In the genomic region with DNA sequence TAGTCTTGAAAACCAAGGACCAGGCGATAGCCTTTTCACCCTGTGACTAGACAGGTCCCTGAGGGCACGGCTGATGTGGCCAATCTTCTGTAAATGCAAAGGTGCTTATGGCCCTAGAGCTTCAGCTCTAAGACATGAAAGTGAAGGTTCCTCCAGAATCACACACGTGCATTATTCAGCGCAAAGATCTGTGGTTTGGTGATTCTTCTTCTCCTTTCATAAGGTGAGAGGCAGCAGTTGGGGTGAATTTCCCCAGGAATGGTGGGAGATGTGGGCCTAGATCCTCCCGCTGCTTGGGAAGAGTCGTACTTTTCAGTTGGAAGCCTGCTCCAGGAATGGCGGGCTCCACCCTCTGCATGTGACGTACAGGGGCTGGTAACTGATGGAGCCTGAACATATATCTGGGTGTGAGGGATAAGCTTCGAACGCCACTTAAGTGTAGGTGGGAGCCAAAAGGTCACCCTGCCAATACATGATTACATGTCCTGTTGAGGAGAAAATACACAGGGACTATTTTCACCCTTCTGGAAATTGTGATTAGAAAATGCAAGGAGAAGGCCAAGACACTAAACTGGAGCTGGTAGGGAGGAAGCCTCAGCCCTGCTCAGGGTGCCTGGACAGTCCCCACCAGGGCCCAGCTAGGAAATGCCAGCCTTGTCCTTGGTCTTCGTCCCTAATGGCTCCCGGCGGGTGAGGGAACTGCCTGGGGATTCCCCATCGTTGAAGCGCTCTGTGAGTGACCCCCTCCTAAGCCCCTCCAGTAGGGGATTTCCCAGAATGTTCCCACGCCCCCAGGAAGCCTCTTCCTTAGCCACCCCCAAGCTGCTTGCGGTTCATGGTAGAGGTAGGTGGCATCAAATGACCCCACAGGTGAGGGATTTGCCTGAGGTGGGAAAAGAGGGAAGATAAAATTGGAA, we compare ENCODE assay signal across 1 cellular context.
TF ChIP-seq lines count a peak whose summit lies in the region.

No MANE protein-coding gene starts in this region.

TF ChIP-seq in HepG2, 621 proteins besides CTCF, POLR2A, EP300 and RAD21 (continued from another document and continues in another):
- TF ChIP-seq, protein P1, sequence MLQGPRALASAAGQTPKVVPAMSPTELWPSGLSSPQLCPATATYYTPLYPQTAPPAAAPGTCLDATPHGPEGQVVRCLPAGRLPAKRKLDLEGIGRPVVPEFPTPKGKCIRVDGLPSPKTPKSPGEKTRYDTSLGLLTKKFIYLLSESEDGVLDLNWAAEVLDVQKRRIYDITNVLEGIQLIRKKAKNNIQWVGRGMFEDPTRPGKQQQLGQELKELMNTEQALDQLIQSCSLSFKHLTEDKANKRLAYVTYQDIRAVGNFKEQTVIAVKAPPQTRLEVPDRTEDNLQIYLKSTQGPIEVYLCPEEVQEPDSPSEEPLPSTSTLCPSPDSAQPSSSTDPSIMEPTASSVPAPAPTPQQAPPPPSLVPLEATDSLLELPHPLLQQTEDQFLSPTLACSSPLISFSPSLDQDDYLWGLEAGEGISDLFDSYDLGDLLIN (CRISPR knock-in tag; IDR thresholded peaks at IDR 0.05; ENCODE audit: borderline replicate concordance) = no peak
- TF ChIP-seq RARA (CRISPR knock-in tag; IDR thresholded peaks at IDR 0.05) (peak; percentile 69; the same call in 1 of the 2 replicates), HDAC1 (CRISPR knock-in tag; IDR thresholded peaks at IDR 0.05) (peak; percentile 34; the same call in 1 of the 2 replicates), SP5 (CRISPR knock-in tag; IDR thresholded peaks at IDR 0.05; ENCODE audit: borderline replicate concordance, low read depth) (no peak), MTA1 (CRISPR knock-in tag; IDR thresholded peaks at IDR 0.05; ENCODE audit: borderline replicate concordance) (peak; percentile 49; the same call in 1 of the 2 replicates), ZNF550 (CRISPR knock-in tag; IDR thresholded peaks at IDR 0.05; ENCODE audit: borderline replicate concordance) (no peak), NPAS2 (CRISPR knock-in tag; IDR thresholded peaks at IDR 0.05; ENCODE audit: borderline replicate concordance) (no peak), ELF4 (CRISPR knock-in tag; IDR thresholded peaks at IDR 0.05; ENCODE audit: borderline replicate concordance) (no peak), ZNF883 (CRISPR knock-in tag; IDR thresholded peaks at IDR 0.05; ENCODE audit: not compliant biosample characterization) (no peak), ZNF546 (CRISPR knock-in tag; conservative IDR thresholded peaks at IDR 0.05) (no peak), ZNF33B (CRISPR knock-in tag; IDR thresholded peaks at IDR 0.05) (no peak), ZNF792 (CRISPR knock-in tag; IDR thresholded peaks at IDR 0.05) (no peak), ZNF616 (CRISPR knock-in tag; IDR thresholded peaks at IDR 0.05; ENCODE audit: low read depth) (no peak), ZSCAN29 (CRISPR knock-in tag; conservative IDR thresholded peaks at IDR 0.05) (no peak), POLR2G (IDR thresholded peaks at IDR 0.05; ENCODE audit: low read depth, low read length) (no peak), ZSCAN22 (CRISPR knock-in tag; IDR thresholded peaks at IDR 0.05) (no peak), ZNF746 (CRISPR knock-in tag; IDR thresholded peaks at IDR 0.05) (peak; percentile 48; the same call in 1 of the 2 replicates), FOXK2 (IDR thresholded peaks at IDR 0.05) (no peak), ATF1 (CRISPR knock-in tag; IDR thresholded peaks at IDR 0.05) (no peak), HNRNPUL1 (IDR thresholded peaks at IDR 0.05; ENCODE audit: low read depth, low read length) (no peak), SNAPC2 (CRISPR knock-in tag; IDR thresholded peaks at IDR 0.05) (no peak), CEBPG (CRISPR knock-in tag; IDR thresholded peaks at IDR 0.05) (no peak), NFKBIZ (CRISPR knock-in tag; IDR thresholded peaks at IDR 0.05) (peak; percentile 92; the same call in 1 of the 2 replicates), POGZ (CRISPR knock-in tag; IDR thresholded peaks at IDR 0.05) (no peak; the same call in 1 of the 2 replicates), RARG (CRISPR knock-in tag; IDR thresholded peaks at IDR 0.05; ENCODE audit: low read depth) (no peak), LCORL (IDR thresholded peaks at IDR 0.05) (no peak), LCORL (CRISPR knock-in tag; IDR thresholded peaks at IDR 0.05) (no peak), SRF (IDR thresholded peaks at IDR 0.05; ENCODE audit: low read depth, low read length) (no peak), ZNF549 (CRISPR knock-in tag; IDR thresholded peaks at IDR 0.05) (no peak), ZSCAN9 (CRISPR knock-in tag; IDR thresholded peaks at IDR 0.05; ENCODE audit: borderline replicate concordance) (no peak), REL (CRISPR knock-in tag; conservative IDR thresholded peaks at IDR 0.05) (no peak), SRSF1 (optimal IDR thresholded peaks at IDR 0.05; ENCODE audit: low read depth, low read length) (no peak), ZNF282 (IDR thresholded peaks at IDR 0.05; ENCODE audit: partially characterized antibody) (no peak), ZNF777 (CRISPR knock-in tag; IDR thresholded peaks at IDR 0.05) (no peak), ZBTB8A (CRISPR knock-in tag; IDR thresholded peaks at IDR 0.05; ENCODE audit: borderline replicate concordance, low read depth) (no peak), ZEB1 (IDR thresholded peaks at IDR 0.05; ENCODE audit: insufficient replicate concordance, low read depth) (no peak), ZNF572 (CRISPR knock-in tag; IDR thresholded peaks at IDR 0.05) (no peak), NRL (CRISPR knock-in tag; IDR thresholded peaks at IDR 0.05; ENCODE audit: borderline replicate concordance) (no peak)
- TF ChIP-seq, protein P2, sequence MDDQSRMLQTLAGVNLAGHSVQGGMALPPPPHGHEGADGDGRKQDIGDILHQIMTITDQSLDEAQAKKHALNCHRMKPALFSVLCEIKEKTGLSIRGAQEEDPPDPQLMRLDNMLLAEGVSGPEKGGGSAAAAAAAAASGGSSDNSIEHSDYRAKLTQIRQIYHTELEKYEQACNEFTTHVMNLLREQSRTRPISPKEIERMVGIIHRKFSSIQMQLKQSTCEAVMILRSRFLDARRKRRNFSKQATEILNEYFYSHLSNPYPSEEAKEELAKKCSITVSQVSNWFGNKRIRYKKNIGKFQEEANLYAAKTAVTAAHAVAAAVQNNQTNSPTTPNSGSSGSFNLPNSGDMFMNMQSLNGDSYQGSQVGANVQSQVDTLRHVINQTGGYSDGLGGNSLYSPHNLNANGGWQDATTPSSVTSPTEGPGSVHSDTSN (CRISPR knock-in tag; IDR thresholded peaks at IDR 0.05; ENCODE audit: borderline replicate concordance) = no peak
- TF ChIP-seq, protein P3, sequence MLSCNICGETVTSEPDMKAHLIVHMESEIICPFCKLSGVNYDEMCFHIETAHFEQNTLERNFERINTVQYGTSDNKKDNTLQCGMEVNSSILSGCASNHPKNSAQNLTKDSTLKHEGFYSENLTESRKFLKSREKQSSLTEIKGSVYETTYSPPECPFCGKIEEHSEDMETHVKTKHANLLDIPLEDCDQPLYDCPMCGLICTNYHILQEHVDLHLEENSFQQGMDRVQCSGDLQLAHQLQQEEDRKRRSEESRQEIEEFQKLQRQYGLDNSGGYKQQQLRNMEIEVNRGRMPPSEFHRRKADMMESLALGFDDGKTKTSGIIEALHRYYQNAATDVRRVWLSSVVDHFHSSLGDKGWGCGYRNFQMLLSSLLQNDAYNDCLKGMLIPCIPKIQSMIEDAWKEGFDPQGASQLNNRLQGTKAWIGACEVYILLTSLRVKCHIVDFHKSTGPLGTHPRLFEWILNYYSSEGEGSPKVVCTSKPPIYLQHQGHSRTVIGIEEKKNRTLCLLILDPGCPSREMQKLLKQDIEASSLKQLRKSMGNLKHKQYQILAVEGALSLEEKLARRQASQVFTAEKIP (CRISPR knock-in tag; IDR thresholded peaks at IDR 0.05; ENCODE audit: borderline replicate concordance) = no peak
- TF ChIP-seq, protein P4, sequence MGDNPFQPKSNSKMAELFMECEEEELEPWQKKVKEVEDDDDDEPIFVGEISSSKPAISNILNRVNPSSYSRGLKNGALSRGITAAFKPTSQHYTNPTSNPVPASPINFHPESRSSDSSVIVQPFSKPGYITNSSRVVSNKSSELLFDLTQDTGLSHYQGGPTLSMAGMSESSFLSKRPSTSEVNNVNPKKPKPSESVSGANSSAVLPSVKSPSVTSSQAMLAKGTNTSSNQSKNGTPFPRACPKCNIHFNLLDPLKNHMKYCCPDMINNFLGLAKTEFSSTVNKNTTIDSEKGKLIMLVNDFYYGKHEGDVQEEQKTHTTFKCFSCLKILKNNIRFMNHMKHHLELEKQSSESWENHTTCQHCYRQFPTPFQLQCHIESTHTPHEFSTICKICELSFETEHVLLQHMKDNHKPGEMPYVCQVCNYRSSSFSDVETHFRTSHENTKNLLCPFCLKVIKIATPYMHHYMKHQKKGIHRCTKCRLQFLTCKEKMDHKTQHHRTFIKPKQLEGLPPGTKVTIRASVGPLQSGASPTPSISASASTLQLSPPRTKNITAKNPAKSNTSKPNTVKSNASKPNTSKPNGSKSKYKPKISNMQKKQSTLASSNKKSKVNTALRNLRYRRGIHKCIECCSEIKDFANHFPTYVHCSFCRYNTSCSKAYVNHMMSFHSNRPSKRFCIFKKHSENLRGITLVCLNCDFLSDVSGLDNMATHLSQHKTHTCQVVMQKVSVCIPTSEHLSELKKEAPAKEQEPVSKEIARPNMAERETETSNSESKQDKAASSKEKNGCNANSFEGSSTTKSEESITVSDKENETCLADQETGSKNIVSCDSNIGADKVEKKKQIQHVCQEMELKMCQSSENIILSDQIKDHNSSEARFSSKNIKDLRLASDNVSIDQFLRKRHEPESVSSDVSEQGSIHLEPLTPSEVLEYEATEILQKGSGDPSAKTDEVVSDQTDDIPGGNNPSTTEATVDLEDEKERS (CRISPR knock-in tag; IDR thresholded peaks at IDR 0.05) = no peak
- TF ChIP-seq, protein P5, sequence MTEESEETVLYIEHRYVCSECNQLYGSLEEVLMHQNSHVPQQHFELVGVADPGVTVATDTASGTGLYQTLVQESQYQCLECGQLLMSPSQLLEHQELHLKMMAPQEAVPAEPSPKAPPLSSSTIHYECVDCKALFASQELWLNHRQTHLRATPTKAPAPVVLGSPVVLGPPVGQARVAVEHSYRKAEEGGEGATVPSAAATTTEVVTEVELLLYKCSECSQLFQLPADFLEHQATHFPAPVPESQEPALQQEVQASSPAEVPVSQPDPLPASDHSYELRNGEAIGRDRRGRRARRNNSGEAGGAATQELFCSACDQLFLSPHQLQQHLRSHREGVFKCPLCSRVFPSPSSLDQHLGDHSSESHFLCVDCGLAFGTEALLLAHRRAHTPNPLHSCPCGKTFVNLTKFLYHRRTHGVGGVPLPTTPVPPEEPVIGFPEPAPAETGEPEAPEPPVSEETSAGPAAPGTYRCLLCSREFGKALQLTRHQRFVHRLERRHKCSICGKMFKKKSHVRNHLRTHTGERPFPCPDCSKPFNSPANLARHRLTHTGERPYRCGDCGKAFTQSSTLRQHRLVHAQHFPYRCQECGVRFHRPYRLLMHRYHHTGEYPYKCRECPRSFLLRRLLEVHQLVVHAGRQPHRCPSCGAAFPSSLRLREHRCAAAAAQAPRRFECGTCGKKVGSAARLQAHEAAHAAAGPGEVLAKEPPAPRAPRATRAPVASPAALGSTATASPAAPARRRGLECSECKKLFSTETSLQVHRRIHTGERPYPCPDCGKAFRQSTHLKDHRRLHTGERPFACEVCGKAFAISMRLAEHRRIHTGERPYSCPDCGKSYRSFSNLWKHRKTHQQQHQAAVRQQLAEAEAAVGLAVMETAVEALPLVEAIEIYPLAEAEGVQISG (CRISPR knock-in tag; IDR thresholded peaks at IDR 0.05) = no peak
- TF ChIP-seq, protein P6, sequence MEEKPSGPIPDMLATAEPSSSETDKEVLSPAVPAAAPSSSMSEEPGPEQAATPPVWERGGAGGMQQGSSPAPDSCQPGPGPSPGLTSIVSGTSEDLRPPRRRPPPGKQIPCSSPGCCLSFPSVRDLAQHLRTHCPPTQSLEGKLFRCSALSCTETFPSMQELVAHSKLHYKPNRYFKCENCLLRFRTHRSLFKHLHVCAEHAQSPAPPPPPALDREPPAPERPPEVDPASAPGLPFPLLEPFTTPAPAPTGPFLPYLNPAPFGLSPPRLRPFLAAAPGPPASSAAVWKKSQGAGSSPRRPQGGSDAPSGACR (CRISPR knock-in tag; IDR thresholded peaks at IDR 0.05) = 0 out of 2 replicates have a peak, but pooled peaks have one; percentile 19
- TF ChIP-seq, protein P7, sequence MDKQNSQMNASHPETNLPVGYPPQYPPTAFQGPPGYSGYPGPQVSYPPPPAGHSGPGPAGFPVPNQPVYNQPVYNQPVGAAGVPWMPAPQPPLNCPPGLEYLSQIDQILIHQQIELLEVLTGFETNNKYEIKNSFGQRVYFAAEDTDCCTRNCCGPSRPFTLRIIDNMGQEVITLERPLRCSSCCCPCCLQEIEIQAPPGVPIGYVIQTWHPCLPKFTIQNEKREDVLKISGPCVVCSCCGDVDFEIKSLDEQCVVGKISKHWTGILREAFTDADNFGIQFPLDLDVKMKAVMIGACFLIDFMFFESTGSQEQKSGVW (CRISPR knock-in tag; IDR thresholded peaks at IDR 0.05; ENCODE audit: borderline replicate concordance) = no peak
- TF ChIP-seq, protein P8, sequence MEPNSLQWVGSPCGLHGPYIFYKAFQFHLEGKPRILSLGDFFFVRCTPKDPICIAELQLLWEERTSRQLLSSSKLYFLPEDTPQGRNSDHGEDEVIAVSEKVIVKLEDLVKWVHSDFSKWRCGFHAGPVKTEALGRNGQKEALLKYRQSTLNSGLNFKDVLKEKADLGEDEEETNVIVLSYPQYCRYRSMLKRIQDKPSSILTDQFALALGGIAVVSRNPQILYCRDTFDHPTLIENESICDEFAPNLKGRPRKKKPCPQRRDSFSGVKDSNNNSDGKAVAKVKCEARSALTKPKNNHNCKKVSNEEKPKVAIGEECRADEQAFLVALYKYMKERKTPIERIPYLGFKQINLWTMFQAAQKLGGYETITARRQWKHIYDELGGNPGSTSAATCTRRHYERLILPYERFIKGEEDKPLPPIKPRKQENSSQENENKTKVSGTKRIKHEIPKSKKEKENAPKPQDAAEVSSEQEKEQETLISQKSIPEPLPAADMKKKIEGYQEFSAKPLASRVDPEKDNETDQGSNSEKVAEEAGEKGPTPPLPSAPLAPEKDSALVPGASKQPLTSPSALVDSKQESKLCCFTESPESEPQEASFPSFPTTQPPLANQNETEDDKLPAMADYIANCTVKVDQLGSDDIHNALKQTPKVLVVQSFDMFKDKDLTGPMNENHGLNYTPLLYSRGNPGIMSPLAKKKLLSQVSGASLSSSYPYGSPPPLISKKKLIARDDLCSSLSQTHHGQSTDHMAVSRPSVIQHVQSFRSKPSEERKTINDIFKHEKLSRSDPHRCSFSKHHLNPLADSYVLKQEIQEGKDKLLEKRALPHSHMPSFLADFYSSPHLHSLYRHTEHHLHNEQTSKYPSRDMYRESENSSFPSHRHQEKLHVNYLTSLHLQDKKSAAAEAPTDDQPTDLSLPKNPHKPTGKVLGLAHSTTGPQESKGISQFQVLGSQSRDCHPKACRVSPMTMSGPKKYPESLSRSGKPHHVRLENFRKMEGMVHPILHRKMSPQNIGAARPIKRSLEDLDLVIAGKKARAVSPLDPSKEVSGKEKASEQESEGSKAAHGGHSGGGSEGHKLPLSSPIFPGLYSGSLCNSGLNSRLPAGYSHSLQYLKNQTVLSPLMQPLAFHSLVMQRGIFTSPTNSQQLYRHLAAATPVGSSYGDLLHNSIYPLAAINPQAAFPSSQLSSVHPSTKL (CRISPR knock-in tag; IDR thresholded peaks at IDR 0.05) = peak; percentile 61
- TF ChIP-seq, protein P9, sequence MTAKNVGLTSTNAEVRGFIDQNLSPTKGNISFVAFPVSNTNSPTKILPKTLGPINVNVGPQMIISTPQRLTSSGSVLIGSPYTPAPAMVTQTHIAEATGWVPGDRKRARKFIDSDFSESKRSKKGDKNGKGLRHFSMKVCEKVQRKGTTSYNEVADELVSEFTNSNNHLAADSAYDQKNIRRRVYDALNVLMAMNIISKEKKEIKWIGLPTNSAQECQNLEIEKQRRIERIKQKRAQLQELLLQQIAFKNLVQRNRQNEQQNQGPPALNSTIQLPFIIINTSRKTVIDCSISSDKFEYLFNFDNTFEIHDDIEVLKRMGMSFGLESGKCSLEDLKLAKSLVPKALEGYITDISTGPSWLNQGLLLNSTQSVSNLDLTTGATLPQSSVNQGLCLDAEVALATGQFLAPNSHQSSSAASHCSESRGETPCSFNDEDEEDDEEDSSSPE (CRISPR knock-in tag; IDR thresholded peaks at IDR 0.05) = no peak
